8 cellular contexts compared by ENCODE assay signal in the genomic region with DNA sequence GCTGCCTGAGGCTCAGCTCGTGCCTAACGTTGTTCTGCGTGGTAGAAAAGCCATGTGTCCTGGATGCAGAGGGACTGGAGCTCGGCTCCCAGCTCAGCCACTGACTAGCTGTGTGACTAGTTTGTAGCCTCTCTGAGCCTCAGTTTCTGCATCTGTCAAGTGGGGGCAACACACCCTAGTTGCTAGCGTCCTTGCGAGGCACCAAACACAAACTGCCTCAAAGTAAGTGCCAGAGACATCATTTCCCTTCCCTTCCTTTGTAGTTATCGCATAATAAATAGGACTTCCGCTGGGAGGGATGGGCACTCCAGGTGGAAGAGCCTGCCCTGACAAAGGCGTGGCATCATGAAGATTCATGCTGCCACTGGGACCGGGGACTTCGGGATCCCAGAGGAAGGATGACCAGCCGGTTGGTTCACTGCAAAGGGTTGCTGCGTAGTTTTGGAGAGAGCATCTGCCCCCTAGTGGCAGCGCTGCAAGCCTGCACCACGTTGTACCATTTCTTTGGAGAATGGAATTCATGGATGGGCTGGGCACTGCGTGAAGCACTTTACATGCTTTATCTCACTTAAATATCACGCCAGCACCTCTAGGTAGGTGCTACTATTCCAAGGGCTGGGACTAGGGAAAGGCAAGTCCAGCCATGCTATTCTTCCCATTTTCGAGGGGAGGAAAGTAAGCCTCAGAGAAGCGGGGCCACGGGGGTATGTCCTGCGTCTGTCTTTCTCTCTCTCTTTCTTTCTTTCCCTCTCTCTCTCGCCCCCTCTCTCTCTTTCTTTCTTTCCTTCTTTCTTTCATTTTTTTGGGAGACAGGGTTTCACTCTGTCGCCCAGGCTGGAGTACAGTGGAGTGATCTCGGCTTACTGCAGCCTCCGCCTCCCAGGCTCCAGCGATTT. TPM values are rescaled to one million over a fixed set of nuclear protein-coding genes. Genes with fewer than 3 reads are reported as not detected.
DNase-seq lines count a peak whose midpoint lies in the region; ATAC-seq and TF ChIP-seq lines count a peak whose summit lies in the region.

No MANE protein-coding gene starts in this region.

- no peaks in the 10 kb centered on the region for H3K36me3 Mint-ChIP-seq in CD4-positive, alpha-beta memory T cell
- H3K36me3 Mint-ChIP-seq in activated naive CD8-positive, alpha-beta T cell, result no peaks in the 10 kb centered on the region

- H3K27ac Mint-ChIP-seq in CD4-positive, alpha-beta memory T cell, result peak overlapping the region in 4 of 7 donors; percentile 8 to 61 (median 44)
- H3K27ac Mint-ChIP-seq in activated naive CD8-positive, alpha-beta T cell, result peak overlapping the region; percentile 89

- WGBS in SK-N-SH (ENCODE audit: low lambda C conversion rate), result 50% methylated on average over 24 of the region's 26 CpGs

- intact Hi-C loops in CD4-positive, alpha-beta memory T cell (cut with micrococcal nuclease), result loop anchor here (1.0 to 2.0 kb wide), 2 partner anchors 23 to 31 kb away; no protein-coding TSS in a partner anchor

- H3K9me3 Mint-ChIP-seq in CD4-positive, alpha-beta memory T cell, result no peaks in the 10 kb centered on the region
- H3K9me3 Mint-ChIP-seq in activated naive CD8-positive, alpha-beta T cell (ENCODE audit: low read depth), result no peaks in the 10 kb centered on the region

- H3K9me3 ChIP-seq in CD4-positive, alpha-beta memory T cell (ENCODE audit: control insufficient read depth in 1 of 2, low read length in 2 of 2), result no peaks in the 10 kb centered on the region
- H3K9me3 ChIP-seq in MG63, result no peaks in the 10 kb centered on the region
- H3K9me3 ChIP-seq in SK-N-SH, result no peaks in the 10 kb centered on the region
- H3K9me3 ChIP-seq in cardiac muscle cell (ENCODE audit: low read depth), result no peaks in the 10 kb centered on the region

- H3K4me1 ChIP-seq in CD4-positive, alpha-beta memory T cell (ENCODE audit: insufficient read depth, low read length), result peaks cover 8% of the 10 kb centered on the region
- H3K4me1 ChIP-seq in SK-N-SH (ENCODE audit: control insufficient read depth in 1 of 2, insufficient read depth in 2 of 2, low read depth in 1 of 2, low read length in 1 of 2) (peaks cover 0 to 5% of the 10 kb centered on the region in 2 experiments; a peak in 1 of 4 replicates), cardiac muscle cell (ENCODE audit: low read depth) (peaks cover 20% of the 10 kb centered on the region)

- no peaks in the 10 kb centered on the region for H3K36me3 ChIP-seq in CD4-positive, alpha-beta memory T cell (ENCODE audit: insufficient read depth, low read length)
- H3K36me3 ChIP-seq in MG63 (no peaks in the 10 kb centered on the region), SK-N-SH (replicated peaks in 1 of 2; ENCODE audit: control insufficient read depth in 1 of 2, insufficient read depth in 2 of 2, low read length in 1 of 2) (no peaks in the 10 kb centered on the region), cardiac muscle cell (no peaks in the 10 kb centered on the region)

- DNase-seq in CD4-positive, alpha-beta memory T cell, result peak in 4 of 5 donors; percentile 52 to 61 (median 54)
- DNase-seq in MG63 (peak; percentile 30), SK-N-SH (peak; percentile 86), cardiac muscle cell (ENCODE audit: low read depth in 1 of 2, low spot score in 1 of 2) (peak; percentile 71 to 84), pulmonary artery endothelial cell (ENCODE audit: low read depth, low spot score) (peak; percentile 19)

- CTCF ChIA-PET in CD4-positive, alpha-beta memory T cell (lab: Charles Lee; ENCODE audit: partially characterized antibody), result interaction anchor here (0.8 to 16.6 kb wide), 18 partner anchors 10 to 108 kb away, joined by 3 to 447 read pairs (median 6); a partner anchor contains a TSS
- CTCF ChIA-PET in SK-N-SH (lab: Yijun Ruan, JAX), result interaction anchor here (0.6 to 11.9 kb wide), 33 partner anchors 9 to 361 kb away, joined by 3 to 219 read pairs (median 4); a partner anchor contains a TSS

- H3K9ac ChIP-seq in SK-N-SH, result no peak overlapping the region

- TF ChIP-seq RAD21 in SK-N-SH (IDR thresholded peaks at IDR 0.05; ENCODE audit: low read length), result peak; percentile 82

- H3K4me2 ChIP-seq in SK-N-SH, result no peak overlapping the region

- H3K79me2 ChIP-seq in SK-N-SH (ENCODE audit: insufficient read depth), result no peaks in the 10 kb centered on the region

- POLR2A ChIA-PET in CD4-positive, alpha-beta memory T cell (lab: Charles Lee; ENCODE audit: partially characterized antibody), result interaction anchor here (1.0 to 7.2 kb wide), 6 partner anchors 23 to 62 kb away, joined by 3 to 51 read pairs (median 8); no protein-coding TSS in a partner anchor
- POLR2A ChIA-PET in SK-N-SH (lab: Yijun Ruan, JAX), result interaction anchor here (1.1 kb wide), 1 partner anchor 62 kb away, joined by 4 read pairs; no protein-coding TSS in a partner anchor

- no peak overlapping the region for H3K27ac ChIP-seq in CD4-positive, alpha-beta memory T cell (ENCODE audit: low read depth, low read length)
- H3K27ac ChIP-seq in SK-N-SH (ENCODE audit: low read depth in 2 of 2, low read length in 1 of 2), result no peak overlapping the region
- H3K27ac ChIP-seq in cardiac muscle cell, result no peak overlapping the region

- no peaks in the 10 kb centered on the region for H3K27me3 ChIP-seq in CD4-positive, alpha-beta memory T cell (ENCODE audit: insufficient read depth, low read length)
- H3K27me3 ChIP-seq in MG63 (no peaks in the 10 kb centered on the region), SK-N-SH (ENCODE audit: insufficient read depth) (no peaks in the 10 kb centered on the region), cardiac muscle cell (no peaks in the 10 kb centered on the region)

- peaks cover 8 to 18% (median 10%) of the 10 kb centered on the region in 4 donors for H3K4me1 Mint-ChIP-seq in CD4-positive, alpha-beta memory T cell
- H3K4me1 Mint-ChIP-seq in activated naive CD8-positive, alpha-beta T cell (ENCODE audit: low read depth), result peaks cover 24% of the 10 kb centered on the region

- H3K4me3 ChIP-seq in CD4-positive, alpha-beta memory T cell (ENCODE audit: low read length in 2 of 2), result no peak overlapping the region
- no peak overlapping the region for H3K4me3 ChIP-seq in MG63
- peak overlapping the region in 1 of 2 experiments; percentile 22; a peak in 1 of 4 replicates for H3K4me3 ChIP-seq in SK-N-SH (ENCODE audit: low read depth in 2 of 2, low read length in 1 of 2)
- H3K4me3 ChIP-seq in cardiac muscle cell, result no peak overlapping the region

- no peaks in the 10 kb centered on the region for H4K20me1 ChIP-seq in SK-N-SH (ENCODE audit: insufficient read depth)

- peak overlapping the region in 5 of 8 donors; percentile 19 to 66 (median 36) for H3K4me3 Mint-ChIP-seq in CD4-positive, alpha-beta memory T cell
- peak overlapping the region; percentile 44 for H3K4me3 Mint-ChIP-seq in activated naive CD8-positive, alpha-beta T cell

- H2AFZ ChIP-seq in SK-N-SH (ENCODE audit: low read depth), result no peak overlapping the region

- peak; percentile 94 for TF ChIP-seq CTCF in SK-N-SH (IDR thresholded peaks at IDR 0.05)
- peak; percentile 97 for TF ChIP-seq CTCF in cardiac muscle cell (IDR thresholded peaks at IDR 0.05; ENCODE audit: low read depth, low read length)

- peak; percentile 61 for ATAC-seq in GM21367 (IDR thresholded peaks at IDR 0.05; ENCODE audit: unreplicated experiment)
- ATAC-seq in HG03039 (IDR thresholded peaks at IDR 0.05; ENCODE audit: unreplicated experiment), result no peak

- peaks cover 0 to 2% of the 10 kb centered on the region in 2 donors for H3K27me3 Mint-ChIP-seq in CD4-positive, alpha-beta memory T cell
- peaks cover 8% of the 10 kb centered on the region for H3K27me3 Mint-ChIP-seq in activated naive CD8-positive, alpha-beta T cell

- H3K9me2 ChIP-seq in SK-N-SH, result no peaks in the 10 kb centered on the region

- H3F3A ChIP-seq in SK-N-SH (replicated peaks; ENCODE audit: insufficient read depth), result no peaks in the 10 kb centered on the region

- no peak for TF ChIP-seq EP300 in SK-N-SH (IDR thresholded peaks at IDR 0.05; ENCODE audit: borderline replicate concordance in 1 of 2, low read depth in 1 of 2, low read length in 1 of 2)

TF ChIP-seq in SK-N-SH, 30 proteins besides CTCF, POLR2A, EP300 and RAD21:
- TF ChIP-seq, protein P1, sequence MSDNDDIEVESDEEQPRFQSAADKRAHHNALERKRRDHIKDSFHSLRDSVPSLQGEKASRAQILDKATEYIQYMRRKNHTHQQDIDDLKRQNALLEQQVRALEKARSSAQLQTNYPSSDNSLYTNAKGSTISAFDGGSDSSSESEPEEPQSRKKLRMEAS (IDR thresholded peaks at IDR 0.05; ENCODE audit: low read depth), result peak; percentile 42; the same call in 1 of the 2 replicates
- TF ChIP-seq SMC3 (IDR thresholded peaks at IDR 0.05; ENCODE audit: low read depth, low read length), result peak; percentile 92
- 0 out of 2 replicates have a peak, but pooled peaks have one; percentile 27 for TF ChIP-seq RCOR1 (IDR thresholded peaks at IDR 0.05; ENCODE audit: low read length)
- TF ChIP-seq MEF2A (IDR thresholded peaks at IDR 0.05; ENCODE audit: borderline replicate concordance, low read depth), result no peak

RNA-seq across cellular contexts. Expression of a gene that starts 4.6 kb away (rescaled TPM):
- not detected for total RNA-seq in CD4-positive, alpha-beta memory T cell
- polyA plus RNA-seq in CD4-positive, alpha-beta memory T cell, result not detected
- total RNA-seq in MG63 (2014; rRNA removed; shearing (Covaris generic); ENCODE audit: low replicate concordance), result not detected in 2 replicates
- not detected in 2 replicates for polyA plus RNA-seq in SK-N-SH (2012; rRNA removed)
- polyA plus RNA-seq in SK-N-SH (2012; cell fraction: cytosol; rRNA removed), result not detected in 2 replicates
- polyA plus RNA-seq in SK-N-SH (2012; cell fraction: nucleus; rRNA removed), result not detected in 2 replicates
- total RNA-seq in cardiac muscle cell, result not detected in 2 replicates
- 0.21 TPM in 1 of 2 replicates, not detected in the other for polyA plus RNA-seq in cardiac muscle cell
- not detected in 2 replicates for total RNA-seq in pulmonary artery endothelial cell

RNA-seq across cellular contexts. Expression of a gene that starts 24.4 kb away (rescaled TPM):
- under 1 TPM; 0.42 to 0.67 TPM for total RNA-seq in CD4-positive, alpha-beta memory T cell
- 1 to 10 TPM in 1 of 2 donors, under 1 TPM in 1; 0.19 to 1.1 TPM for polyA plus RNA-seq in CD4-positive, alpha-beta memory T cell
- 0.63 and 1.2 TPM in 2 replicates for total RNA-seq in MG63 (2014; rRNA removed; shearing (Covaris generic); ENCODE audit: low replicate concordance)
- polyA plus RNA-seq in SK-N-SH (2012; rRNA removed) (1.3 and 1.4 TPM in 2 replicates), cardiac muscle cell (4.3 and 4.4 TPM in 2 replicates)
- polyA plus RNA-seq in SK-N-SH (2012; cell fraction: cytosol; rRNA removed), result 0.93 and 1.3 TPM in 2 replicates
- 1.6 and 1.9 TPM in 2 replicates for polyA plus RNA-seq in SK-N-SH (2012; cell fraction: nucleus; rRNA removed)
- total RNA-seq in cardiac muscle cell (2.4 and 4.1 TPM in 2 replicates), pulmonary artery endothelial cell (0.53 and 1.3 TPM in 2 replicates)

RNA-seq across cellular contexts. Expression of a gene that starts 25.4 kb away (rescaled TPM):
- total RNA-seq in CD4-positive, alpha-beta memory T cell, result 10 to 100 TPM; 27.3 to 29.7 TPM
- polyA plus RNA-seq in CD4-positive, alpha-beta memory T cell, result 1 to 10 TPM in 1 of 2 donors, under 1 TPM in 1; 0.87 to 2.3 TPM
- total RNA-seq in MG63 (2014; rRNA removed; shearing (Covaris generic); ENCODE audit: low replicate concordance), result not detected in 2 replicates
- polyA plus RNA-seq in SK-N-SH (2012; rRNA removed) (0.13 and 0.15 TPM in 2 replicates), cardiac muscle cell (165 and 191 TPM in 2 replicates)
- 0.01 and 0.03 TPM in 2 replicates for polyA plus RNA-seq in SK-N-SH (2012; cell fraction: cytosol; rRNA removed)
- polyA plus RNA-seq in SK-N-SH (2012; cell fraction: nucleus; rRNA removed), result 0.20 and 0.33 TPM in 2 replicates
- total RNA-seq in cardiac muscle cell (208 and 240 TPM in 2 replicates), pulmonary artery endothelial cell (not detected in 2 replicates)

Comparison
In these comparisons a context has a peak if more than half of its experiments do, and no peak if none do; other contexts are left out.
1. DNase-seq: peak in every context shown above with its lines; median percentile 86 in SK-N-SH; 78 in cardiac muscle cell; 54 in CD4-positive, alpha-beta memory T cell; 30 in MG63; 19 in pulmonary artery endothelial cell.
2. RNA of a gene that starts 25.4 kb away (total RNA-seq): 208 to 240 TPM in cardiac muscle cell and 27.3 to 29.7 TPM in CD4-positive, alpha-beta memory T cell; not detected in MG63 and not detected in pulmonary artery endothelial cell; every median in the first group is over 10 times any median in the second.